Comparison of ENCODE assay signal across 15 cellular contexts in genomic region chr1:247228133-247228532, GRCh38. TPM values are rescaled to one million over a fixed set of nuclear protein-coding genes. Genes with fewer than 3 reads are reported as not detected.
DNase-seq lines count a peak whose midpoint lies in the region; ATAC-seq and TF ChIP-seq lines count a peak whose summit lies in the region.
"Had no signal": no experiment of that assay in that cellular context is flagged by ENCODE, and none has a peak within 500 bp of the region (broad histone marks: within the 10 kb centered on the region; RNA-seq: fewer than 3 reads in every experiment).

No MANE protein-coding gene starts in this region.

- no peaks in the 10 kb centered on the region for H3K9me3 ChIP-seq in BE2C
- H3K9me3 ChIP-seq in GM23248 (ENCODE audit: low read depth) = no peaks in the 10 kb centered on the region
- H3K9me3 ChIP-seq in Panc1 (ENCODE audit: control insufficient read depth, insufficient read depth, low read depth, low read length) = peaks cover 3% of the 10 kb centered on the region; the same call in 1 of the 2 replicates
- H3K9me3 ChIP-seq: adrenal gland had no signal

- no peaks in the 10 kb centered on the region for H3K79me2 ChIP-seq in GM23248 (ENCODE audit: insufficient read depth)

- BruUV-seq in Panc1 (replicated peaks; lab: Mats Ljungman, UMichigan) = no TSS peak

- no peak overlapping the region for H3K4me2 ChIP-seq in GM23248 (ENCODE audit: unreplicated experiment)

- H3K9me2 ChIP-seq in GM23248 (ENCODE audit: insufficient read depth) = no peaks in the 10 kb centered on the region

- TF ChIP-seq CTCF in BE2C (IDR thresholded peaks at IDR 0.05; ENCODE audit: low read depth, low read length) (peak; percentile 46), Panc1 (IDR thresholded peaks at IDR 0.05) (0 out of 2 replicates have a peak, but pooled peaks have one; percentile 11), fibroblast of pulmonary artery (IDR thresholded peaks at IDR 0.05; ENCODE audit: low read length, missing control alignments) (no peak)

- ATAC-seq in Panc1 = no peak
- ATAC-seq in GM19452 (IDR thresholded peaks at IDR 0.05; ENCODE audit: unreplicated experiment) = no peak
- ATAC-seq in HG03159 (IDR thresholded peaks at IDR 0.05; ENCODE audit: unreplicated experiment) = no peak
- ATAC-seq: activated CD4-positive, alpha-beta T cell treated with anti-CD3 and anti-CD28 coated beads for 36 hours had no signal

- POLR2A ChIA-PET in Panc1 (lab: Charles Lee) = no interaction called here

- H3K9ac ChIP-seq in GM23248 = no peak overlapping the region

- CTCF ChIA-PET in Panc1 (lab: Charles Lee) = no interaction called here

- 31 to 39% methylated on average over 3 of the region's 3 CpGs for WGBS in GM23248 (ENCODE audit: low coverage in 1 of 2, low lambda C conversion rate in 2 of 2, missing lambda C conversion rate in 2 of 2), 2 experiments

- H2AFZ ChIP-seq in GM23248 = no peak overlapping the region

- H4K20me1 ChIP-seq in GM23248 (ENCODE audit: insufficient read depth) = no peaks in the 10 kb centered on the region

- H3K27ac ChIP-seq in GM23248 = no peak overlapping the region
- H3K27ac ChIP-seq in Panc1 (ENCODE audit: low read length) = no peak overlapping the region
- H3K27ac ChIP-seq: adrenal gland, esophagus squamous epithelium had no signal

- peak; percentile 46 for DNase-seq in BE2C
- peak; percentile 9 for DNase-seq in GM23248
- DNase-seq in Panc1 (ENCODE audit: low read depth, low spot score) = no peak
- peak; percentile 31 for DNase-seq in fibroblast of pulmonary artery (ENCODE audit: low read depth)
- DNase-seq in UCSD-AML1 (lab: John Stamatoyannopoulos, UW; ENCODE audit: unreplicated experiment) = no peak
- no peak for DNase-seq in DMS79 (lab: John Stamatoyannopoulos, UW)
- DNase-seq: activated CD4-positive, alpha-beta T cell treated with anti-CD3 and anti-CD28 coated beads for 36 hours; adrenal gland; Caco-2; esophagus squamous epithelium; NCI-H2081; T-helper 1 cell had no signal

- H3K36me3 ChIP-seq in BE2C (no peaks in the 10 kb centered on the region), GM23248 (ENCODE audit: low read depth) (no peaks in the 10 kb centered on the region), Panc1 (ENCODE audit: control insufficient read depth, insufficient read depth, low read length) (no peaks in the 10 kb centered on the region)
- H3K36me3 ChIP-seq: adrenal gland, esophagus squamous epithelium had no signal

- intact Hi-C loops in Panc1 (cut with micrococcal nuclease; ENCODE audit: unreplicated experiment) = no loop called here

- H3K4me1 ChIP-seq in BE2C (no peaks in the 10 kb centered on the region), GM23248 (ENCODE audit: insufficient read depth) (no peaks in the 10 kb centered on the region), Panc1 (ENCODE audit: control insufficient read depth, insufficient read depth, low read length) (no peaks in the 10 kb centered on the region)
- H3K4me1 ChIP-seq: adrenal gland, Caco-2, esophagus squamous epithelium had no signal

- no peaks in the 10 kb centered on the region for H3F3A ChIP-seq in GM23248 (ENCODE audit: insufficient read depth)

- H3K4me3 ChIP-seq in BE2C (ENCODE audit: low read depth, low read length) (peak overlapping the region; percentile 39), GM23248 (no peak overlapping the region), Panc1 (ENCODE audit: low read depth in 2 of 2, low read length in 2 of 2) (no peak overlapping the region), fibroblast of pulmonary artery (replicated peaks; ENCODE audit: low read depth, low read length) (peak overlapping the region; percentile 12)
- H3K4me3 ChIP-seq: adrenal gland, esophagus squamous epithelium had no signal

- in situ Hi-C loops in GM23248 (cut with MboI) (no loop called here), Panc1 (cut with HindIII; ENCODE audit: low pct_unique_long_range_greater_than_20kb, low sequenced_read_pairs) (no loop called here)

- H3K27me3 ChIP-seq in BE2C = 0 out of 2 replicates have a peak, but pooled peaks cover under 1% of the 10 kb centered on the region
- H3K27me3 ChIP-seq in GM23248 (replicated peaks; ENCODE audit: insufficient read depth) = no peaks in the 10 kb centered on the region
- no peaks in the 10 kb centered on the region for H3K27me3 ChIP-seq in Panc1 (ENCODE audit: control insufficient read depth, insufficient read depth, low read length)
- H3K27me3 ChIP-seq: adrenal gland, esophagus squamous epithelium had no signal

RNA-seq across cellular contexts. Expression of gene VN1R5, which starts 27.7 kb away (rescaled TPM):
- not detected for polyA plus RNA-seq in BE2C (2012; ENCODE audit: insufficient read depth, insufficient read length, low read depth)
- total RNA-seq in GM23248 (2014; rRNA removed; shearing (Covaris generic)) = not detected in 2 replicates
- polyA plus RNA-seq in GM23248 (2016; fragmentation: Nextera tagmentation; extraction: Ambion mirVana) = not detected in 2 replicates
- not detected for total RNA-seq in Panc1 (2021; ENCODE audit: unreplicated experiment)
- polyA plus RNA-seq in Panc1 (2012; ENCODE audit: insufficient read length) = not detected
- total RNA-seq: activated CD4-positive, alpha-beta T cell treated with anti-CD3 and anti-CD28 coated beads for 36 hours; adrenal gland; Caco-2; esophagus squamous epithelium; posterior vena cava had no signal
- polyA plus RNA-seq: adrenal gland had no signal

RNA-seq across cellular contexts. Expression of gene ZNF124, which starts 56.3 kb away (rescaled TPM):
- polyA plus RNA-seq in BE2C (2012; ENCODE audit: insufficient read depth, insufficient read length, low read depth) = 5.2 TPM
- total RNA-seq in GM23248 (2014; rRNA removed; shearing (Covaris generic)) = 14.1 and 15.6 TPM in 2 replicates
- polyA plus RNA-seq in GM23248 (2016; fragmentation: Nextera tagmentation; extraction: Ambion mirVana) = 2.8 and 3.8 TPM in 2 replicates
- 18.6 TPM for total RNA-seq in Panc1 (2021; ENCODE audit: unreplicated experiment)
- polyA plus RNA-seq in Panc1 (2012; ENCODE audit: insufficient read length) = 4.2 TPM

Comparison
In these comparisons a context has a peak if more than half of its experiments do, and no peak if none do; other contexts are left out.
1. DNase-seq: peak in BE2C (single experiment), GM23248 (single experiment) and fibroblast of pulmonary artery (single experiment); none in Panc1 (single experiment), UCSD-AML1 (single experiment) and DMS79 (single experiment).
2. H3K4me3 ChIP-seq: peak in BE2C (single experiment) and fibroblast of pulmonary artery (single experiment); none in GM23248 (single experiment) and Panc1 (0 of 2).